Comparison of ENCODE assay signal across 10 cellular contexts in genomic region chr3:172449468-172450149, GRCh38. TPM values are rescaled to one million over a fixed set of nuclear protein-coding genes. Genes with fewer than 3 reads are reported as not detected.
DNase-seq lines count a peak whose midpoint lies in the region; TF ChIP-seq lines count a peak whose summit lies in the region.
"Had no signal": no experiment of that assay in that cellular context is flagged by ENCODE, and none has a peak within 500 bp of the region (broad histone marks: within the 10 kb centered on the region; RNA-seq: fewer than 3 reads in every experiment).

No MANE protein-coding gene starts in this region.

- CTCF ChIA-PET in Calu3 (lab: Charles Lee) = no interaction called here

- 6 to 7% methylated on average over 18 to 34 of the region's 34 CpGs for WGBS in endodermal cell (ENCODE audit: insufficient coverage in 1 of 2, insufficient read length in 1 of 2), 2 experiments
- WGBS in stomach, 5 donors = 7 to 12% (median 9%) methylated on average over 25 to 34 of the region's 34 CpGs

- H3K27me3 ChIP-seq in endodermal cell (ENCODE audit: control insufficient read depth, insufficient read depth, low read length, poor library complexity, severe bottlenecking) (peaks cover 86% of the 10 kb centered on the region), stomach (peaks cover 13 to 66% (median 37%) of the 10 kb centered on the region in 3 donors)

- H3K4me3 Mint-ChIP-seq in Calu3 (ENCODE audit: low read depth, unreplicated experiment) (no peak overlapping the region), endodermal cell (peak overlapping the region; percentile 21)

- no peaks in the 10 kb centered on the region for H3K9me3 ChIP-seq in endodermal cell (ENCODE audit: control insufficient read depth, low read length)
- H3K9me3 ChIP-seq in stomach = peaks cover 0 to 6% (median 3%) of the 10 kb centered on the region in 4 donors

- DNase-seq in Calu3 (peak; percentile 46), LHCN-M2 (ENCODE audit: low read depth) (peak; percentile 44), endodermal cell (peak; percentile 93), myocyte (ENCODE audit: low read depth) (peak; percentile 68), UCSD-AML1 (lab: John Stamatoyannopoulos, UW; ENCODE audit: unreplicated experiment) (no peak), 8988T (no peak), NCI-H526 (lab: John Stamatoyannopoulos, UW) (no peak), stomach (no peak)

- no peaks in the 10 kb centered on the region for H3K36me3 ChIP-seq in endodermal cell (ENCODE audit: control insufficient read depth, insufficient read depth, low read length)
- no peaks in the 10 kb centered on the region for H3K36me3 ChIP-seq in stomach

- no TSS peak for BruUV-seq in Calu3 (replicated peaks; lab: Mats Ljungman, UMichigan)

- H3K27me3 Mint-ChIP-seq in Calu3 (ENCODE audit: unreplicated experiment) (peaks cover 35% of the 10 kb centered on the region), endodermal cell (ENCODE audit: insufficient read depth) (peaks cover 80% of the 10 kb centered on the region)

- H3K36me3 Mint-ChIP-seq in Calu3 (ENCODE audit: insufficient read depth, unreplicated experiment) (no peaks in the 10 kb centered on the region), endodermal cell (ENCODE audit: low read depth) (no peaks in the 10 kb centered on the region)

- H3K9me3 Mint-ChIP-seq in Calu3 (ENCODE audit: low read depth, unreplicated experiment) = peaks cover 7% of the 10 kb centered on the region
- H3K9me3 Mint-ChIP-seq in endodermal cell = peaks cover 12% of the 10 kb centered on the region

- intact Hi-C loops in Calu3 (cut with micrococcal nuclease; ENCODE audit: unreplicated experiment) (no loop called here), stomach (cut with DNase I; ENCODE audit: low total_unique reads) (no loop called here)

- no peak overlapping the region for H3K4me3 ChIP-seq in endodermal cell (ENCODE audit: low read length)
- H3K4me3 ChIP-seq in stomach = peak overlapping the region in 1 of 4 donors; percentile 6

- H3K27ac Mint-ChIP-seq in Calu3 (ENCODE audit: unreplicated experiment) (no peak overlapping the region), endodermal cell (no peak overlapping the region)

- H3K9ac ChIP-seq in endodermal cell (ENCODE audit: extremely low read depth, low read length, poor library complexity, severe bottlenecking) = no peak overlapping the region

- TF ChIP-seq CTCF in Calu3 (IDR thresholded peaks at IDR 0.05; ENCODE audit: unreplicated experiment) = no peak
- peak; percentile 28 for TF ChIP-seq CTCF in endodermal cell (conservative IDR thresholded peaks at IDR 0.05)
- no peak for TF ChIP-seq CTCF in stomach (IDR thresholded peaks at IDR 0.05)

- no peak for TF ChIP-seq POLR2A in stomach (IDR thresholded peaks at IDR 0.05)

- H3K4me1 ChIP-seq in endodermal cell (ENCODE audit: control insufficient read depth, insufficient read depth, low read length) (no peaks in the 10 kb centered on the region), stomach (peaks cover 7 to 30% (median 20%) of the 10 kb centered on the region in 4 donors)

- no peaks in the 10 kb centered on the region for H3K4me1 Mint-ChIP-seq in Calu3 (ENCODE audit: low read depth, unreplicated experiment)
- peaks cover 8% of the 10 kb centered on the region for H3K4me1 Mint-ChIP-seq in endodermal cell

- TF ChIP-seq EP300 in stomach (IDR thresholded peaks at IDR 0.05) = no peak

- H3K27ac ChIP-seq in endodermal cell (ENCODE audit: low read depth, low read length) (no peak overlapping the region), stomach (no peak overlapping the region)
- H3K27ac ChIP-seq: VCaP had no signal

RNA-seq across cellular contexts. Expression of gene GHSR, which starts 1.4 kb away (rescaled TPM):
- total RNA-seq in Calu3 (2022) = not detected in 2 replicates
- total RNA-seq in LHCN-M2 (2014; rRNA removed) = not detected in 2 replicates
- not detected for polyA plus RNA-seq in LHCN-M2 (2012)
- total RNA-seq in endodermal cell = not detected
- not detected for polyA plus RNA-seq in endodermal cell (2013, experiment 1 of 2)
- not detected for polyA plus RNA-seq in endodermal cell (2013, experiment 2 of 2)
- not detected in 2 replicates for total RNA-seq in myocyte
- not detected for polyA plus RNA-seq in myocyte (2012)
- under 1 TPM in 1 of 5 donors, not detected in 4; 0.37 TPM for total RNA-seq in stomach
- not detected for polyA plus RNA-seq in stomach
- polyA plus RNA-seq: IgD-negative memory B cell had no signal

Comparison
In these comparisons a context has a peak if more than half of its experiments do, and no peak if none do; other contexts are left out.
1. DNase-seq: peak in Calu3 (single experiment), LHCN-M2 (single experiment), endodermal cell (single experiment) and myocyte (single experiment); none in UCSD-AML1 (single experiment), 8988T (single experiment), NCI-H526 (0 of 2) and stomach (single experiment).